Comparison of ENCODE assay signal across 20 cellular contexts in the genomic region with DNA sequence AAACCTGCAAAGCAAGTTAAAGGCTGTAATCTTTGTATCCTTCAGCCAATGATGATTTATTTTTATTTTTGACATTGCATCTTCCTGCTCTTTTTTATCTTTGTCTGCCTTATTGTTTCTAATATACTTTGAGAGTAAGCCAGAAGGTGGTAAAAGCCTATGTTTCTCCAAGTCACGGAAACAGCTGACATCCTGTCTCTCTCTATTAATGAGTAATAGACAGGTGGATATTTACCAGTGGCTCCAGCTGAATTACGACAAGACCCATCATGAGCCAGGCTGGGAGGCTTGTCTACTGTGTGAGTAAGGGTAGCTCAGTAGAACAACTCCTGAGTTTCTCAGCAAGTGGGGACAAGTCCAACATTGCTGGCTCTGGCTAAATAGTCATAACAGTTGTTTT.
A peak's percentile ranks its signal among the peaks of the same experiment; 100 is the strongest.
DNase-seq lines count a peak whose midpoint lies in the region; ATAC-seq, FAIRE-seq and TF ChIP-seq lines count a peak whose summit lies in the region.
"Had no signal": no experiment of that assay in that cellular context is flagged by ENCODE, and none has a peak within 500 bp of the region (broad histone marks: within the 10 kb centered on the region; RNA-seq: fewer than 3 reads in every experiment).

No MANE protein-coding gene starts in this region.

- peaks cover 53% of the 10 kb centered on the region for H3K4me1 Mint-ChIP-seq in progenitor cell of endocrine pancreas (ENCODE audit: low read depth)
- H3K4me1 Mint-ChIP-seq: activated T-helper 17 cell treated with anti-CD3 and anti-CD28 coated beads, Interleukin-2, amount 50 U/mL, for 72 hours; IgD-negative memory B cell had no signal

- CTCF ChIA-PET in endothelial cell of umbilical vein (lab: Charles Lee) = interaction anchor here (0.9 to 1.4 kb wide), 5 partner anchors 11 to 289 kb away, joined by 3 to 7 read pairs (median 3); no protein-coding TSS in a partner anchor

- ATAC-seq in HG02610 (IDR thresholded peaks at IDR 0.05; ENCODE audit: unreplicated experiment) = no peak
- ATAC-seq in HG03565 (IDR thresholded peaks at IDR 0.05; ENCODE audit: unreplicated experiment) = no peak
- no peak for ATAC-seq in GM19467 (IDR thresholded peaks at IDR 0.05; ENCODE audit: unreplicated experiment)
- ATAC-seq: activated T-helper 17 cell treated with anti-CD3 and anti-CD28 coated beads, Interleukin-2, amount 50 U/mL, for 72 hours; Panc1 had no signal

- H3K36me3 Mint-ChIP-seq in progenitor cell of endocrine pancreas (ENCODE audit: insufficient read depth) = no peaks in the 10 kb centered on the region
- H3K36me3 Mint-ChIP-seq: IgD-negative memory B cell had no signal

- no peaks in the 10 kb centered on the region for H4K20me1 ChIP-seq in endothelial cell of umbilical vein (replicated peaks; ENCODE audit: control insufficient read depth, extremely low read depth, insufficient read depth, low read length)

- no peak overlapping the region for H3K4me3 Mint-ChIP-seq in progenitor cell of endocrine pancreas (ENCODE audit: low read depth)
- H3K4me3 Mint-ChIP-seq: activated T-helper 17 cell treated with anti-CD3 and anti-CD28 coated beads, Interleukin-2, amount 50 U/mL, for 72 hours; IgD-negative memory B cell; T-helper 2 cell treated with Interferon-gamma antibody and Interleukin-4, amounts not matched to agents 5 μg/mL and 100 μg/mL, for 36 hours had no signal

- FAIRE-seq in endothelial cell of umbilical vein (lab: Jason Lieb, UNC) = peak; percentile 75

- H3K9me1 ChIP-seq in endothelial cell of umbilical vein (replicated peaks; ENCODE audit: control insufficient read depth, extremely low read depth, insufficient read depth, low read length) = no peaks in the 10 kb centered on the region

- peak overlapping the region; percentile 18 for H3K27ac Mint-ChIP-seq in progenitor cell of endocrine pancreas
- H3K27ac Mint-ChIP-seq: activated T-helper 17 cell treated with anti-CD3 and anti-CD28 coated beads, Interleukin-2, amount 50 U/mL, for 72 hours; T-helper 2 cell treated with Interferon-gamma antibody and Interleukin-4, amounts not matched to agents 5 μg/mL and 100 μg/mL, for 36 hours had no signal

- no peak overlapping the region for H2AFZ ChIP-seq in endothelial cell of umbilical vein (ENCODE audit: low read depth, low read length)

- no peak for TF ChIP-seq POLR2A in endothelial cell of umbilical vein (IDR thresholded peaks at IDR 0.05; ENCODE audit: low read depth, low read length)

- BruUV-seq in endothelial cell of umbilical vein (replicated peaks; lab: Mats Ljungman, UMichigan) = no TSS peak

- no peaks in the 10 kb centered on the region for H3K9me3 ChIP-seq in endothelial cell of umbilical vein (replicated peaks; ENCODE audit: control insufficient read depth, insufficient read depth, low read length)
- H3K9me3 ChIP-seq: HAP-1 had no signal

- H3K27ac ChIP-seq in endothelial cell of umbilical vein (ENCODE audit: insufficient read depth, low read depth, low read length) = peak overlapping the region; percentile 64

- DNase-seq in DMS153 treated with DMSO at 0.1 percent for 48 hours (lab: John Stamatoyannopoulos, UW; ENCODE audit: unreplicated experiment) (peak; percentile 95), NCI-H146 (lab: John Stamatoyannopoulos, UW) (peak; percentile 79), endothelial cell of umbilical vein (ENCODE audit: low read depth, low spot score) (peak; percentile 94), progenitor cell of endocrine pancreas (ENCODE audit: low spot score, unreplicated experiment) (no peak), NCI-H2029 treated with DMSO at 0.1 percent for 48 hours (lab: John Stamatoyannopoulos, UW) (no peak)
- DNase-seq: activated CD4-positive, alpha-beta T cell treated with anti-CD3 and anti-CD28 coated beads, Interleukin-2, amount 50 U/mL, for 4 hours; AML-193; effector CD8-positive, alpha-beta T cell; EL; NCI-H2171; stimulated activated CD4-positive, alpha-beta T cell treated with anti-CD3 and anti-CD28 coated beads, Interleukin-2, amount 100 ng/mL, for 48 hours; stimulated activated naive CD4-positive, alpha-beta T cell treated with Interleukin-2 at 50 U/mL for 16 hours had no signal

- no peak overlapping the region for H3K4me2 ChIP-seq in endothelial cell of umbilical vein (ENCODE audit: insufficient read depth, low read length)

- POLR2A ChIA-PET in endothelial cell of umbilical vein (lab: Charles Lee) = no interaction called here

- H3K27me3 ChIP-seq in endothelial cell of umbilical vein (ENCODE audit: control insufficient read depth in 2 of 2, insufficient read depth in 2 of 2, low read length in 2 of 2) = no peaks in the 10 kb centered on the region

- no peaks in the 10 kb centered on the region for H3K36me3 ChIP-seq in endothelial cell of umbilical vein (ENCODE audit: control insufficient read depth in 2 of 2, extremely low read depth in 1 of 2, insufficient read depth in 2 of 2, low read length in 2 of 2)
- H3K36me3 ChIP-seq: HAP-1 had no signal

- intact Hi-C loops in endothelial cell of umbilical vein (cut with micrococcal nuclease) = loop anchor here (1.0 kb wide), 2 partner anchors 135 to 289 kb away; no protein-coding TSS in a partner anchor

- no peaks in the 10 kb centered on the region for H3K27me3 Mint-ChIP-seq in progenitor cell of endocrine pancreas

- H3K79me2 ChIP-seq in endothelial cell of umbilical vein (ENCODE audit: control insufficient read depth, insufficient read depth, low read length) = no peaks in the 10 kb centered on the region

- H3K9me3 Mint-ChIP-seq in progenitor cell of endocrine pancreas (ENCODE audit: low read depth) = no peaks in the 10 kb centered on the region
- H3K9me3 Mint-ChIP-seq: T-helper 2 cell treated with Interferon-gamma antibody and Interleukin-4, amounts not matched to agents 5 μg/mL and 100 μg/mL, for 36 hours had no signal

- no peak overlapping the region for H3K9ac ChIP-seq in endothelial cell of umbilical vein (replicated peaks; ENCODE audit: extremely low read depth, insufficient read depth, low read length)

- dilution Hi-C loops in endothelial cell of umbilical vein (cut with MboI; ENCODE audit: extremely low pct_ligation_motif_present, low sequenced_read_pairs) = no loop called here

- peaks cover 10% of the 10 kb centered on the region for H3K4me1 ChIP-seq in endothelial cell of umbilical vein (ENCODE audit: control insufficient read depth, extremely low read depth, insufficient read depth, low read length)
- H3K4me1 ChIP-seq: HAP-1 had no signal

- no peak overlapping the region for H3K4me3 ChIP-seq in endothelial cell of umbilical vein (replicated peaks in 1 of 3; ENCODE audit: insufficient read depth in 1 of 3, low read depth in 1 of 3, low read length in 3 of 3)
- H3K4me3 ChIP-seq: HAP-1 had no signal

- TF ChIP-seq CTCF in endothelial cell of umbilical vein (IDR thresholded peaks at IDR 0.05; ENCODE audit: extremely low read depth in 1 of 2, insufficient read depth in 1 of 2, low read depth in 1 of 2, low read length in 2 of 2) (no peak), progenitor cell of endocrine pancreas (IDR thresholded peaks at IDR 0.05; ENCODE audit: unreplicated experiment) (no peak)

TF ChIP-seq in endothelial cell of umbilical vein, 7 proteins besides CTCF, POLR2A, EP300 and RAD21:
- TF ChIP-seq EZH2 (IDR thresholded peaks at IDR 0.05; ENCODE audit: borderline replicate concordance, low read depth, low read length, severe bottlenecking) (no peak), POLR2AphosphoS5 (IDR thresholded peaks at IDR 0.05; ENCODE audit: insufficient read depth, low read depth, low read length) (peak; percentile 20), FOS (IDR thresholded peaks at IDR 0.05; ENCODE audit: borderline replicate concordance, insufficient read depth, low read length) (peak; percentile 25), GATA2 (IDR thresholded peaks at IDR 0.05; ENCODE audit: insufficient read depth, insufficient read length, low read depth, low read length) (peak; percentile 53), MYC (IDR thresholded peaks at IDR 0.05; ENCODE audit: low read depth, low read length) (no peak), JUN (IDR thresholded peaks at IDR 0.05; ENCODE audit: borderline replicate concordance, insufficient read depth, insufficient read length, low read depth) (no peak)
- TF ChIP-seq, protein P1, sequence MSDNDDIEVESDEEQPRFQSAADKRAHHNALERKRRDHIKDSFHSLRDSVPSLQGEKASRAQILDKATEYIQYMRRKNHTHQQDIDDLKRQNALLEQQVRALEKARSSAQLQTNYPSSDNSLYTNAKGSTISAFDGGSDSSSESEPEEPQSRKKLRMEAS (IDR thresholded peaks at IDR 0.05; ENCODE audit: insufficient read depth, insufficient read length) = no peak

Comparison
In these comparisons a context has a peak if more than half of its experiments do, and no peak if none do; other contexts are left out.
1. DNase-seq: peak in DMS153 treated with DMSO at 0.1 percent for 48 hours (single experiment), NCI-H146 (single experiment) and endothelial cell of umbilical vein (single experiment); none in progenitor cell of endocrine pancreas (single experiment) and NCI-H2029 treated with DMSO at 0.1 percent for 48 hours (single experiment).